Comparison of ENCODE assay signal across 10 cellular contexts in the genomic region with DNA sequence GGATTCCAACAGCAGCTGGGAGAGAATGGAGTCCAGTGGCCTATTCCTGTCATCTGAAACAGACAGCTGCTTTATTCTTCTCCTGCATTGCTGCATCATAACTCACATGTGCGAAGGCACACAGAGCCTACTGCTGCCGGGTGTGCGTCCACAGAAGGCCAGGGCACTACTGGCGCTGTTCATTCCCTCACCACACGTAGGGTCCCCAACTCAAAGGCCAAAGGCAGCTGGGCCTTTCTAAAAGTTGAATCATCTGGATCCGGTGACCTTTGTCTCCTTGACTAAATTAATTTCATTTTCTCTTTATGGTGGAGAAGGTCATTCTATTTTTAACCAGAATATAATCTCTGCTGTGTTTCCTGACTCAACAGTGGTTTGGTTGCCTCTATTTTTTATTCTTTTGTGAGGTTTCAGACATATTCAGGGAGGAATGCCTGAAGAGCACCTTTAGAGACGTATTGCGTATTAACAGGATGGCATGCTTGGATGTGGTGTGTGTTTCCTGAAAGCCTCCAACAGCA. TPM values are rescaled to one million over a fixed set of nuclear protein-coding genes. Genes with fewer than 3 reads are reported as not detected.
A peak's percentile ranks its signal among the peaks of the same experiment; 100 is the strongest.
DNase-seq lines count a peak whose midpoint lies in the region; ATAC-seq lines count a peak whose summit lies in the region.
"Had no signal": no experiment of that assay in that cellular context is flagged by ENCODE, and none has a peak within 500 bp of the region (broad histone marks: within the 10 kb centered on the region; RNA-seq: fewer than 3 reads in every experiment).

No MANE protein-coding gene starts in this region.

- DNase-seq in activated CD4-positive, alpha-beta T cell treated with anti-CD3 and anti-CD28 coated beads, Interleukin-2, amount 10 ng/mL, durations not matched to agents 24 days and 14 days = no peak
- DNase-seq in activated CD4-positive, alpha-beta T cell treated with anti-CD3 and anti-CD28 coated beads for 1 hour = no peak
- no peak for DNase-seq in epithelial cell of prostate (ENCODE audit: low read depth, low spot score)
- no peak for DNase-seq in stimulated activated CD4-positive, alpha-beta T cell treated with anti-CD3 and anti-CD28 coated beads, Interleukin-4, amount 100 ng/mL, for 4 hours
- DNase-seq: upper lobe of left lung had no signal

- peaks cover 62% of the 10 kb centered on the region for H3K4me1 Mint-ChIP-seq in activated CD4-positive, alpha-beta T cell treated with anti-CD3 and anti-CD28 coated beads, Interleukin-2, amount 10 ng/mL, durations not matched to agents 24 days and 14 days
- H3K4me1 Mint-ChIP-seq in stimulated activated naive CD8-positive, alpha-beta T cell treated with anti-CD3 and anti-CD28 coated beads, Interleukin-15, Interleukin-2, amounts not matched to agents 100 ng/mL and 50 ng/mL, for 24 hours (ENCODE audit: low read depth) = peaks cover 60% of the 10 kb centered on the region

- peak overlapping the region; percentile 95 for H3K27ac Mint-ChIP-seq in activated CD4-positive, alpha-beta T cell treated with anti-CD3 and anti-CD28 coated beads, Interleukin-2, amount 10 ng/mL, durations not matched to agents 24 days and 14 days
- peak overlapping the region; percentile 87 for H3K27ac Mint-ChIP-seq in stimulated activated naive CD8-positive, alpha-beta T cell treated with anti-CD3 and anti-CD28 coated beads, Interleukin-15, Interleukin-2, amounts not matched to agents 100 ng/mL and 50 ng/mL, for 24 hours
- H3K27ac Mint-ChIP-seq: IgD-negative memory B cell had no signal

- peaks cover 37% of the 10 kb centered on the region for H3K36me3 Mint-ChIP-seq in activated CD4-positive, alpha-beta T cell treated with anti-CD3 and anti-CD28 coated beads, Interleukin-2, amount 10 ng/mL, durations not matched to agents 24 days and 14 days (ENCODE audit: low read depth)
- peaks cover 52% of the 10 kb centered on the region for H3K36me3 Mint-ChIP-seq in stimulated activated naive CD8-positive, alpha-beta T cell treated with anti-CD3 and anti-CD28 coated beads, Interleukin-15, Interleukin-2, amounts not matched to agents 100 ng/mL and 50 ng/mL, for 24 hours (ENCODE audit: low read depth)

- intact Hi-C loops in activated CD4-positive, alpha-beta T cell treated with anti-CD3 and anti-CD28 coated beads, Interleukin-2, amount 10 ng/mL, durations not matched to agents 24 days and 14 days (cut with micrococcal nuclease) = loop anchor here (1.0 to 2.0 kb wide), 10 partner anchors 8 to 222 kb away; partner anchors contain the start of genes DNAJC18, SPATA24 and UBE2D2

- peak overlapping the region; percentile 64 for H3K4me3 Mint-ChIP-seq in activated CD4-positive, alpha-beta T cell treated with anti-CD3 and anti-CD28 coated beads, Interleukin-2, amount 10 ng/mL, durations not matched to agents 24 days and 14 days
- peak overlapping the region; percentile 79 for H3K4me3 Mint-ChIP-seq in stimulated activated naive CD8-positive, alpha-beta T cell treated with anti-CD3 and anti-CD28 coated beads, Interleukin-15, Interleukin-2, amounts not matched to agents 100 ng/mL and 50 ng/mL, for 24 hours
- H3K4me3 Mint-ChIP-seq: IgD-negative memory B cell had no signal

- H3K27me3 Mint-ChIP-seq in activated CD4-positive, alpha-beta T cell treated with anti-CD3 and anti-CD28 coated beads, Interleukin-2, amount 10 ng/mL, durations not matched to agents 24 days and 14 days = no peaks in the 10 kb centered on the region
- no peaks in the 10 kb centered on the region for H3K27me3 Mint-ChIP-seq in stimulated activated naive CD8-positive, alpha-beta T cell treated with anti-CD3 and anti-CD28 coated beads, Interleukin-15, Interleukin-2, amounts not matched to agents 100 ng/mL and 50 ng/mL, for 24 hours
- H3K27me3 Mint-ChIP-seq: IgD-negative memory B cell had no signal

- ATAC-seq in HG03097 (IDR thresholded peaks at IDR 0.05; ENCODE audit: low FRiP score, unreplicated experiment) = no peak
- ATAC-seq: Panc1 had no signal

- peak overlapping the region; percentile 64 for H3K27ac ChIP-seq in epithelial cell of prostate
- H3K27ac ChIP-seq: upper lobe of left lung had no signal

- H3K9me3 Mint-ChIP-seq in activated CD4-positive, alpha-beta T cell treated with anti-CD3 and anti-CD28 coated beads, Interleukin-2, amount 10 ng/mL, durations not matched to agents 24 days and 14 days = no peaks in the 10 kb centered on the region
- no peaks in the 10 kb centered on the region for H3K9me3 Mint-ChIP-seq in stimulated activated naive CD8-positive, alpha-beta T cell treated with anti-CD3 and anti-CD28 coated beads, Interleukin-15, Interleukin-2, amounts not matched to agents 100 ng/mL and 50 ng/mL, for 24 hours
- H3K9me3 Mint-ChIP-seq: IgD-negative memory B cell had no signal

RNA-seq across cellular contexts. Expression of gene SPATA24, which starts 10.8 kb away (rescaled TPM):
- total RNA-seq in activated CD4-positive, alpha-beta T cell treated with anti-CD3 and anti-CD28 coated beads, Interleukin-2, amount 10 ng/mL, durations not matched to agents 24 days and 14 days = 4.2 TPM in 2 replicates

RNA-seq across cellular contexts. Expression of gene PROB1, which starts 19.8 kb away (rescaled TPM):
- 8.4 and 9.2 TPM in 2 replicates for total RNA-seq in activated CD4-positive, alpha-beta T cell treated with anti-CD3 and anti-CD28 coated beads, Interleukin-2, amount 10 ng/mL, durations not matched to agents 24 days and 14 days

RNA-seq across cellular contexts. Expression of gene DNAJC18, which starts 24.7 kb away (rescaled TPM):
- total RNA-seq in activated CD4-positive, alpha-beta T cell treated with anti-CD3 and anti-CD28 coated beads, Interleukin-2, amount 10 ng/mL, durations not matched to agents 24 days and 14 days = 34.2 and 38.6 TPM in 2 replicates

RNA-seq across cellular contexts. Expression of gene MZB1, which starts 24.9 kb away (rescaled TPM):
- 28.3 and 29.1 TPM in 2 replicates for total RNA-seq in activated CD4-positive, alpha-beta T cell treated with anti-CD3 and anti-CD28 coated beads, Interleukin-2, amount 10 ng/mL, durations not matched to agents 24 days and 14 days

RNA-seq across cellular contexts. Expression of gene SLC23A1, which starts 31.6 kb away (rescaled TPM):
- total RNA-seq in activated CD4-positive, alpha-beta T cell treated with anti-CD3 and anti-CD28 coated beads, Interleukin-2, amount 10 ng/mL, durations not matched to agents 24 days and 14 days = 1.8 and 2.1 TPM in 2 replicates
- total RNA-seq: glomerular endothelial cell had no signal
